Comparison of ENCODE assay signal across 1 cellular context in genomic region chr9:92720807-92721535, GRCh38.
TF ChIP-seq lines count a peak whose summit lies in the region.

No MANE protein-coding gene starts in this region.

TF ChIP-seq in GM12878, 131 proteins besides CTCF, POLR2A, EP300 and RAD21:
- TF ChIP-seq NFIC (IDR thresholded peaks at IDR 0.05; ENCODE audit: low read depth, low read length) (0 out of 2 replicates have a peak, but pooled peaks have one; percentile 26), HDAC2 (IDR thresholded peaks at IDR 0.05) (no peak), BCLAF1 (IDR thresholded peaks at IDR 0.05) (no peak), CBFB (IDR thresholded peaks at IDR 0.05; ENCODE audit: low read depth) (no peak), E2F8 (IDR thresholded peaks at IDR 0.05; ENCODE audit: low read depth, partially characterized antibody) (no peak), NR2C1 (IDR thresholded peaks at IDR 0.05) (no peak), ZNF217 (IDR thresholded peaks at IDR 0.05) (no peak), EGR1 (IDR thresholded peaks at IDR 0.05; ENCODE audit: borderline replicate concordance in 1 of 2, low read depth in 2 of 2, low read length in 2 of 2) (no peak), CHD2 (IDR thresholded peaks at IDR 0.05; ENCODE audit: borderline replicate concordance, low read depth, low read length) (no peak), SIX5 (IDR thresholded peaks at IDR 0.05; ENCODE audit: low read depth, low read length, severe bottlenecking) (no peak), SPI1 (IDR thresholded peaks at IDR 0.05; ENCODE audit: borderline replicate concordance, insufficient read depth, low read depth, low read length) (peak; percentile 71; the same call in 1 of the 2 replicates), MEF2A (IDR thresholded peaks at IDR 0.05; ENCODE audit: insufficient read depth, low read depth, low read length) (0 out of 2 replicates have a peak, but pooled peaks have one; percentile 40), BHLHE40 (IDR thresholded peaks at IDR 0.05; ENCODE audit: borderline replicate concordance in 1 of 2, low read depth in 2 of 2, low read length in 1 of 2) (peak; percentile 76; a peak in 3 of 4 replicates), RUNX3 (IDR thresholded peaks at IDR 0.05; ENCODE audit: low read length) (peak; percentile 88), STAT1 (conservative IDR thresholded peaks at IDR 0.05) (no peak)
- TF ChIP-seq, protein P1, sequence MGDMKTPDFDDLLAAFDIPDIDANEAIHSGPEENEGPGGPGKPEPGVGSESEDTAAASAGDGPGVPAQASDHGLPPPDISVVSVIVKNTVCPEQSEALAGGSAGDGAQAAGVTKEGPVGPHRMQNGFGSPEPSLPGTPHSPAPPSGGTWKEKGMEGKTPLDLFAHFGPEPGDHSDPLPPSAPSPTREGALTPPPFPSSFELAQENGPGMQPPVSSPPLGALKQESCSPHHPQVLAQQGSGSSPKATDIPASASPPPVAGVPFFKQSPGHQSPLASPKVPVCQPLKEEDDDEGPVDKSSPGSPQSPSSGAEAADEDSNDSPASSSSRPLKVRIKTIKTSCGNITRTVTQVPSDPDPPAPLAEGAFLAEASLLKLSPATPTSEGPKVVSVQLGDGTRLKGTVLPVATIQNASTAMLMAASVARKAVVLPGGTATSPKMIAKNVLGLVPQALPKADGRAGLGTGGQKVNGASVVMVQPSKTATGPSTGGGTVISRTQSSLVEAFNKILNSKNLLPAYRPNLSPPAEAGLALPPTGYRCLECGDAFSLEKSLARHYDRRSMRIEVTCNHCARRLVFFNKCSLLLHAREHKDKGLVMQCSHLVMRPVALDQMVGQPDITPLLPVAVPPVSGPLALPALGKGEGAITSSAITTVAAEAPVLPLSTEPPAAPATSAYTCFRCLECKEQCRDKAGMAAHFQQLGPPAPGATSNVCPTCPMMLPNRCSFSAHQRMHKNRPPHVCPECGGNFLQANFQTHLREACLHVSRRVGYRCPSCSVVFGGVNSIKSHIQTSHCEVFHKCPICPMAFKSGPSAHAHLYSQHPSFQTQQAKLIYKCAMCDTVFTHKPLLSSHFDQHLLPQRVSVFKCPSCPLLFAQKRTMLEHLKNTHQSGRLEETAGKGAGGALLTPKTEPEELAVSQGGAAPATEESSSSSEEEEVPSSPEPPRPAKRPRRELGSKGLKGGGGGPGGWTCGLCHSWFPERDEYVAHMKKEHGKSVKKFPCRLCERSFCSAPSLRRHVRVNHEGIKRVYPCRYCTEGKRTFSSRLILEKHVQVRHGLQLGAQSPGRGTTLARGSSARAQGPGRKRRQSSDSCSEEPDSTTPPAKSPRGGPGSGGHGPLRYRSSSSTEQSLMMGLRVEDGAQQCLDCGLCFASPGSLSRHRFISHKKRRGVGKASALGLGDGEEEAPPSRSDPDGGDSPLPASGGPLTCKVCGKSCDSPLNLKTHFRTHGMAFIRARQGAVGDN (IDR thresholded peaks at IDR 0.05): no peak
